ENCODE assay signal across 25 cellular contexts in genomic region chr13:66844933-66845332, GRCh38.
"Had no signal": no experiment of that assay in that cellular context is flagged by ENCODE, and none has a peak within 500 bp of the region (broad histone marks: within the 10 kb centered on the region; RNA-seq: fewer than 3 reads in every experiment).

No MANE protein-coding gene starts in this region.

- H3K9me3 ChIP-seq: adrenal gland, body of pancreas, breast epithelium had no signal

- H3K27ac Mint-ChIP-seq: activated CD4-positive, alpha-beta T cell treated with anti-CD3 and anti-CD28 coated beads for 36 hours; activated CD4-positive, alpha-beta T cell treated with anti-CD3 and anti-CD28 coated beads, Interleukin-2, amount 10 ng/mL, durations not matched to agents 7 days and 5 days; activated CD8-positive, alpha-beta T cell treated with anti-CD3 and anti-CD28 coated beads, Interleukin-2, amount 10 ng/mL, durations not matched to agents 7 days and 5 days; activated naive CD4-positive, alpha-beta T cell treated with anti-CD3 and anti-CD28 coated beads for 36 hours; activated naive CD4-positive, alpha-beta T cell treated with anti-CD3 and anti-CD28 coated beads, Interleukin-2, amount 50 U/mL, for 72 hours; activated T-cell treated with anti-CD3 and anti-CD28 coated beads, Interleukin-2, amount 50 U/mL, for 24 hours had no signal

- H3K36me3 ChIP-seq: adrenal gland, breast epithelium had no signal

- H3K4me1 ChIP-seq: adrenal gland, body of pancreas, breast epithelium had no signal

- H3K27ac ChIP-seq: adrenal gland, body of pancreas, breast epithelium, PC-9, RWPE1 had no signal

- H3K4me2 ChIP-seq: PC-9 had no signal

- FAIRE-seq: astrocyte, RCC 7860 had no signal

- H3K9me3 Mint-ChIP-seq: activated CD4-positive, alpha-beta T cell treated with anti-CD3 and anti-CD28 coated beads, Interleukin-2, amount 10 ng/mL, durations not matched to agents 7 days and 5 days had no signal

- H3K4me3 Mint-ChIP-seq: activated CD4-positive, alpha-beta T cell treated with anti-CD3 and anti-CD28 coated beads for 36 hours; activated CD4-positive, alpha-beta T cell treated with anti-CD3 and anti-CD28 coated beads, Interleukin-2, amount 10 ng/mL, durations not matched to agents 7 days and 5 days; activated CD8-positive, alpha-beta T cell treated with anti-CD3 and anti-CD28 coated beads, Interleukin-2, amount 10 ng/mL, durations not matched to agents 7 days and 5 days; activated naive CD4-positive, alpha-beta T cell treated with anti-CD3 and anti-CD28 coated beads for 36 hours; activated T-cell treated with anti-CD3 and anti-CD28 coated beads, Interleukin-2, amount 50 U/mL, for 24 hours had no signal

- H3K27me3 ChIP-seq: adrenal gland, body of pancreas, breast epithelium had no signal

- ATAC-seq: activated CD4-positive, alpha-beta T cell treated with anti-CD3 and anti-CD28 coated beads for 36 hours; activated CD4-positive, CD25-positive, alpha-beta regulatory T cell treated with anti-CD3 and anti-CD28 coated beads, Interleukin-2, amount 50 U/mL, for 24 hours; activated CD8-positive, alpha-beta T cell treated with anti-CD3 and anti-CD28 coated beads, Interleukin-2, amount 10 ng/mL, durations not matched to agents 7 days and 5 days; activated naive CD4-positive, alpha-beta T cell treated with anti-CD3 and anti-CD28 coated beads, Interleukin-2, amount 50 U/mL, for 72 hours; body of pancreas; Right ventricle myocardium inferior had no signal

- DNase-seq: activated CD4-positive, alpha-beta T cell treated with anti-CD3 and anti-CD28 coated beads for 36 hours; activated CD4-positive, alpha-beta T cell treated with anti-CD3 and anti-CD28 coated beads, Interleukin-2, amount 10 ng/mL, durations not matched to agents 7 days and 5 days; activated CD4-positive, alpha-beta T cell treated with anti-CD3 and anti-CD28 coated beads, Interleukin-2, amount 50 U/mL, for 48 hours; activated CD8-positive, alpha-beta T cell treated with anti-CD3 and anti-CD28 coated beads, Interleukin-2, amount 10 ng/mL, durations not matched to agents 7 days and 5 days; activated gamma-delta T cell treated with Interleukin-2 at 50 U/mL for 16 hours; activated naive CD4-positive, alpha-beta T cell treated with anti-CD3 and anti-CD28 coated beads for 36 hours; activated T-cell treated with anti-CD3 and anti-CD28 coated beads, Interleukin-2, amount 50 U/mL, for 24 hours; adrenal gland; body of pancreas; NCI-H1092 treated with DMSO at 0.1 percent for 48 hours; NCI-H1417; NCI-H1694; NCI-H1930; NCI-H345; NCI-H524 treated with DMSO at 0.1 percent for 48 hours; PC-9; SIG-M5; T1000 had no signal

- H2AFZ ChIP-seq: PC-9 had no signal

- H3K4me3 ChIP-seq: adrenal gland, body of pancreas, breast epithelium, PC-9 had no signal

- H3K27me3 Mint-ChIP-seq: activated CD4-positive, alpha-beta T cell treated with anti-CD3 and anti-CD28 coated beads for 36 hours; activated CD4-positive, alpha-beta T cell treated with anti-CD3 and anti-CD28 coated beads, Interleukin-2, amount 10 ng/mL, durations not matched to agents 7 days and 5 days; activated T-cell treated with anti-CD3 and anti-CD28 coated beads, Interleukin-2, amount 50 U/mL, for 24 hours had no signal

- H3K4me1 Mint-ChIP-seq: activated CD4-positive, alpha-beta T cell treated with anti-CD3 and anti-CD28 coated beads for 36 hours; activated CD4-positive, alpha-beta T cell treated with anti-CD3 and anti-CD28 coated beads, Interleukin-2, amount 10 ng/mL, durations not matched to agents 7 days and 5 days had no signal
